ENCODE assay signal across 8 cellular contexts in genomic region chr16:2500937-2501750, GRCh38. TPM values are rescaled to one million over a fixed set of nuclear protein-coding genes. Genes with fewer than 3 reads are reported as not detected.
A peak's percentile ranks its signal among the peaks of the same experiment; 100 is the strongest.
DNase-seq lines count a peak whose midpoint lies in the region; ATAC-seq and TF ChIP-seq lines count a peak whose summit lies in the region.

No MANE protein-coding gene starts in this region.

- H3K27me3 ChIP-seq in BJ (ENCODE audit: control insufficient read depth, insufficient read depth, low read length): no peaks in the 10 kb centered on the region
- no peaks in the 10 kb centered on the region for H3K27me3 ChIP-seq in WERI-Rb-1 (ENCODE audit: insufficient read depth, low read depth, severe bottlenecking)

- in situ Hi-C loops in T47D (cut with HindIII; ENCODE audit: low pct_unique_long_range_greater_than_20kb, low sequenced_read_pairs): no loop called here

- no peaks in the 10 kb centered on the region for H3K9me3 ChIP-seq in WERI-Rb-1 (ENCODE audit: severe bottlenecking)

- TF ChIP-seq CTCF in BJ (IDR thresholded peaks at IDR 0.05; ENCODE audit: insufficient read depth, low read depth, low read length) (peak; percentile 98), WERI-Rb-1 (IDR thresholded peaks at IDR 0.05; ENCODE audit: low read depth, low read length) (peak; percentile 97)

- CTCF ChIA-PET in BJ (lab: Yijun Ruan, JAX): interaction anchor here (0.7 to 3.8 kb wide), 29 partner anchors 9 to 353 kb away, joined by 3 to 63 read pairs (median 4); partner anchors contain the start of genes ECI1, NTN3, RAB26 and TBC1D24

- ATAC-seq in GM21825 (IDR thresholded peaks at IDR 0.05; ENCODE audit: unreplicated experiment) (peak; percentile 60), GM18867 (IDR thresholded peaks at IDR 0.05; ENCODE audit: unreplicated experiment) (no peak)

- H3K4me3 ChIP-seq in BJ (ENCODE audit: low read depth, low read length) (no peak overlapping the region), WERI-Rb-1 (ENCODE audit: low read depth, low read length) (peak overlapping the region; percentile 18; the same call in 1 of the 2 replicates)

- POLR2A ChIA-PET in BJ (lab: Charles Lee): no interaction called here

- H3K36me3 ChIP-seq in BJ (ENCODE audit: control insufficient read depth, insufficient read depth, low read length) (peaks cover 31% of the 10 kb centered on the region), WERI-Rb-1 (peaks cover 45% of the 10 kb centered on the region)

- H3K27ac ChIP-seq in WERI-Rb-1: peak overlapping the region; percentile 66

- DNase-seq in BJ (ENCODE audit: low read depth): no peak
- DNase-seq in NCI-H2107 (lab: John Stamatoyannopoulos, UW): peak; percentile 80
- DNase-seq in WERI-Rb-1: peak; percentile 90
- peak; percentile 79 to 84 for DNase-seq in T47D (ENCODE audit: low read depth in 1 of 2, low spot score in 1 of 2)
- peak; percentile 95 for DNase-seq in iPS-NIHi7 (ENCODE audit: extremely low spot score)
- DNase-seq in smooth muscle cell of the brain vasculature (ENCODE audit: low read depth, low spot score): peak; percentile 62

RNA-seq across cellular contexts. Expression of gene ATP6V0C, which starts 12.6 kb away (rescaled TPM):
- polyA plus RNA-seq in BJ (2011; rRNA removed): 15.4 and 32.9 TPM in 2 replicates
- 15.9 and 57.4 TPM in 2 replicates for polyA minus RNA-seq in BJ (2011; rRNA and poly(A)+ RNA removed)

RNA-seq across cellular contexts. Expression of gene AMDHD2, which starts 19.0 kb away (rescaled TPM):
- 9.5 and 15.9 TPM in 2 replicates for polyA plus RNA-seq in BJ (2011; rRNA removed)
- polyA minus RNA-seq in BJ (2011; rRNA and poly(A)+ RNA removed): 10.2 and 10.5 TPM in 2 replicates

RNA-seq across cellular contexts. Expression of gene TBC1D24, which starts 26.2 kb away (rescaled TPM):
- polyA plus RNA-seq in BJ (2011; rRNA removed): 6.0 and 9.2 TPM in 2 replicates
- 12.1 and 12.5 TPM in 2 replicates for polyA minus RNA-seq in BJ (2011; rRNA and poly(A)+ RNA removed)

RNA-seq across cellular contexts. Expression of gene NTN3, which starts 30.0 kb away (rescaled TPM):
- 0.09 and 0.12 TPM in 2 replicates for polyA plus RNA-seq in BJ (2011; rRNA removed)
- polyA minus RNA-seq in BJ (2011; rRNA and poly(A)+ RNA removed): 0.24 TPM in 1 of 2 replicates, not detected in the other

RNA-seq across cellular contexts. Expression of gene CEMP1, which starts 30.1 kb away (rescaled TPM):
- not detected in 2 replicates for polyA plus RNA-seq in BJ (2011; rRNA removed)
- polyA minus RNA-seq in BJ (2011; rRNA and poly(A)+ RNA removed): not detected in 2 replicates
